Comparison of ENCODE assay signal across 14 cellular contexts in genomic region chr3:4582634-4583033, GRCh38.
DNase-seq lines count a peak whose midpoint lies in the region; ATAC-seq and TF ChIP-seq lines count a peak whose summit lies in the region.
"Had no signal": no experiment of that assay in that cellular context is flagged by ENCODE, and none has a peak within 500 bp of the region (broad histone marks: within the 10 kb centered on the region; RNA-seq: fewer than 3 reads in every experiment).

No MANE protein-coding gene starts in this region.

- no peak for TF ChIP-seq POLR2A in body of pancreas (IDR thresholded peaks at IDR 0.05)

- H3K4me3 Mint-ChIP-seq in chondrocyte (ENCODE audit: unreplicated experiment): peak overlapping the region; percentile 47
- H3K4me3 Mint-ChIP-seq: H9 had no signal

- peak overlapping the region; percentile 74 for H3K9ac ChIP-seq in mesenchymal stem cell (ENCODE audit: low read length)

- ATAC-seq in body of pancreas: no peak
- ATAC-seq in HG02970 (IDR thresholded peaks at IDR 0.05; ENCODE audit: low FRiP score, unreplicated experiment): no peak

- no peak overlapping the region for H3K18ac ChIP-seq in mesenchymal stem cell (ENCODE audit: low read depth in 1 of 2, low read length in 2 of 2)

- TF ChIP-seq CTCF in chondrocyte (IDR thresholded peaks at IDR 0.05) (no peak), body of pancreas (IDR thresholded peaks at IDR 0.05) (no peak)

- no peak overlapping the region for H4K91ac ChIP-seq in mesenchymal stem cell (ENCODE audit: low read length)

- H3K27me3 Mint-ChIP-seq in chondrocyte (ENCODE audit: low read depth): no peaks in the 10 kb centered on the region

- H3K27ac ChIP-seq in mesenchymal stem cell (ENCODE audit: low read length, poor library complexity, severe bottlenecking) (no peak overlapping the region), temporal lobe (ENCODE audit: low read depth, low read length) (peak overlapping the region; percentile 11), body of pancreas (no peak overlapping the region)

- H3K4me3 ChIP-seq in mesenchymal stem cell (ENCODE audit: insufficient read depth in 1 of 2, low read depth in 1 of 2, low read length in 2 of 2) (no peak overlapping the region), body of pancreas (no peak overlapping the region)

- H3K27me3 ChIP-seq in mesenchymal stem cell (ENCODE audit: control insufficient read depth in 1 of 2, insufficient read depth in 1 of 2, low read length in 2 of 2) (no peaks in the 10 kb centered on the region), body of pancreas (no peaks in the 10 kb centered on the region)

- H2AK5ac ChIP-seq in mesenchymal stem cell (ENCODE audit: low read length, severe bottlenecking): no peak overlapping the region

- no peaks in the 10 kb centered on the region for H3K9me3 ChIP-seq in mesenchymal stem cell (ENCODE audit: control insufficient read depth, low read length)
- H3K9me3 ChIP-seq in body of pancreas: no peaks in the 10 kb centered on the region

- no peak overlapping the region for H3K23ac ChIP-seq in mesenchymal stem cell (ENCODE audit: low read length in 2 of 2)

- H3K36me3 ChIP-seq in mesenchymal stem cell (ENCODE audit: control insufficient read depth in 1 of 2, insufficient read depth in 2 of 2, low read depth in 1 of 2, low read length in 2 of 2): no peaks in the 10 kb centered on the region
- H3K36me3 ChIP-seq in body of pancreas (replicated peaks in 1 of 2; ENCODE audit: insufficient read depth in 1 of 2, low read depth in 2 of 2): no peaks in the 10 kb centered on the region

- H3K36me3 Mint-ChIP-seq in chondrocyte (ENCODE audit: low read depth): no peaks in the 10 kb centered on the region

- intact Hi-C loops in body of pancreas (cut with DNase I): no loop called here

- no peak overlapping the region for H3K4me2 ChIP-seq in mesenchymal stem cell (ENCODE audit: low read length, poor library complexity, severe bottlenecking)

- peaks cover 58% of the 10 kb centered on the region for H3K4me1 Mint-ChIP-seq in chondrocyte (ENCODE audit: low read depth)

- no peak overlapping the region for H2AFZ ChIP-seq in mesenchymal stem cell (ENCODE audit: low read depth, low read length)

- WGBS in mesenchymal stem cell: 0% methylated on average over 1 of the region's 3 CpGs
- WGBS in body of pancreas, 2 donors: 46 to 53% methylated on average over 3 of the region's 3 CpGs

- H3K4me1 ChIP-seq in mesenchymal stem cell (ENCODE audit: control insufficient read depth, insufficient read depth, low read depth, low read length): peaks cover 2% of the 10 kb centered on the region
- no peaks in the 10 kb centered on the region for H3K4me1 ChIP-seq in body of pancreas

- H4K8ac ChIP-seq in mesenchymal stem cell (ENCODE audit: low read length): no peak overlapping the region

- H3K14ac ChIP-seq in mesenchymal stem cell (ENCODE audit: low read length in 2 of 2): no peak overlapping the region

- H2BK12ac ChIP-seq in mesenchymal stem cell (ENCODE audit: low read length in 2 of 2): no peak overlapping the region

- H3K27ac Mint-ChIP-seq in chondrocyte (ENCODE audit: unreplicated experiment): peak overlapping the region; percentile 90

- H2BK5ac ChIP-seq in mesenchymal stem cell (ENCODE audit: low read depth, low read length, poor library complexity, severe bottlenecking): no peak overlapping the region

- H3K79me1 ChIP-seq in mesenchymal stem cell (replicated peaks; ENCODE audit: low read length, poor library complexity, severe bottlenecking): no peaks in the 10 kb centered on the region

- H3K9me3 Mint-ChIP-seq in chondrocyte (ENCODE audit: low read depth): no peaks in the 10 kb centered on the region
- H3K9me3 Mint-ChIP-seq: H9 had no signal

- DNase-seq in HS-5 (ENCODE audit: low read depth) (peak; percentile 14), chondrocyte (ENCODE audit: low spot score) (no peak), mesenchymal stem cell (peak; percentile 65), body of pancreas (no peak), NCI-H1930 (lab: John Stamatoyannopoulos, UW) (no peak)
- DNase-seq in activated naive CD4-positive, alpha-beta T cell (lab: John Stamatoyannopoulos, UW): no peak
- DNase-seq: activated T-cell treated with anti-CD3 and anti-CD28 coated beads, Interleukin-2, amount 50 U/mL, for 48 hours; effector CD8-positive, alpha-beta T cell; H9; islet precursor cell; NCI-H1436; stimulated activated CD4-positive, alpha-beta T cell treated with anti-CD3 and anti-CD28 coated beads, Interleukin-12 subunit alpha, Interleukin-12 subunit beta, amount 100 ng/mL, for 4 hours had no signal

- H2BK15ac ChIP-seq in mesenchymal stem cell (ENCODE audit: low read depth, poor library complexity, severe bottlenecking): no peak overlapping the region

- no peak overlapping the region for H3K4ac ChIP-seq in mesenchymal stem cell (ENCODE audit: low read depth in 1 of 2, low read length in 2 of 2)

- H2BK120ac ChIP-seq in mesenchymal stem cell (ENCODE audit: low read depth, low read length): no peak overlapping the region

Comparison
In these comparisons a context has a peak if more than half of its experiments do, and no peak if none do; other contexts are left out.
1. DNase-seq: peak in HS-5 (single experiment) and mesenchymal stem cell (single experiment); none in chondrocyte (single experiment), body of pancreas (0 of 4), NCI-H1930 (0 of 2) and activated naive CD4-positive, alpha-beta T cell (0 of 4).